8 cellular contexts compared by ENCODE assay signal in the genomic region with DNA sequence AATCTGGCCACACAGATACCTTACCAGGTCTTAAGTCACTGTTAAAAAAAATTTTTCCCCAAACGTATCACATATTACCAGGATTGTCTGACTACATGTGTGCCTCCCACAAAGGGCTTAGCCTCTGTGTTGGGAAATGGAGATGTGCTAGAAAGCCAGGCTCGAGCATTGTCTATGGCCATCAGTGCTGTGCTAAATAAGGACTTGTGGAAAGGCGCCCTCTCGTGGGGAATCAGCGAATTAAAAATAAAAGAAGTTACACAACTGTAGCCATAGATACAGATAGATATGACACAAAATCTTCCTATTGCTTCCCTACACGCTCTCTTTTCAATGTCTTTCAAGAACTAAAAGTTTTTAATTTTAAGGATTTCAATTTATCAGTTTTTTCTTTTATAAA. TPM values are rescaled to one million over a fixed set of nuclear protein-coding genes. Genes with fewer than 3 reads are reported as not detected.
DNase-seq lines count a peak whose midpoint lies in the region; ATAC-seq, FAIRE-seq and TF ChIP-seq lines count a peak whose summit lies in the region.

No MANE protein-coding gene starts in this region.

- H3K9me3 Mint-ChIP-seq in astrocyte (ENCODE audit: unreplicated experiment) (no peaks in the 10 kb centered on the region), immature natural killer cell (no peaks in the 10 kb centered on the region)

- FAIRE-seq in astrocyte (lab: Jason Lieb, UNC), result no peak

- H3K4me1 Mint-ChIP-seq in astrocyte (ENCODE audit: low read depth, unreplicated experiment) (no peaks in the 10 kb centered on the region), immature natural killer cell (peaks cover 29 to 35% of the 10 kb centered on the region in 2 donors)

- peak; percentile 83 for ATAC-seq in DND-41 (ENCODE audit: insufficient read depth, low read depth)
- no peak for ATAC-seq in GM19452 (IDR thresholded peaks at IDR 0.05; ENCODE audit: unreplicated experiment)

- H2AFZ ChIP-seq in DND-41 (ENCODE audit: low read depth, low read length) (no peak overlapping the region), Loucy (ENCODE audit: low read length) (no peak overlapping the region), astrocyte (ENCODE audit: low read depth, low read length) (no peak overlapping the region)

- H3K27me3 Mint-ChIP-seq in astrocyte (ENCODE audit: low read depth, unreplicated experiment) (peaks cover 2% of the 10 kb centered on the region), immature natural killer cell (ENCODE audit: low read depth in 3 of 3) (peaks cover 5 to 6% (median 6%) of the 10 kb centered on the region in 3 donors)

- no peak overlapping the region for H3K4me3 ChIP-seq in DND-41 (ENCODE audit: low read depth in 1 of 2, low read length in 2 of 2)
- H3K4me3 ChIP-seq in Loucy (ENCODE audit: low read length, poor library complexity, severe bottlenecking), result no peak overlapping the region
- no peak overlapping the region for H3K4me3 ChIP-seq in astrocyte (ENCODE audit: insufficient read depth, low read depth, low read length)

- DNase-seq in DND-41 (peak; percentile 53), SW 1271 (lab: John Stamatoyannopoulos, UW) (peak; percentile 16 to 71), astrocyte (ENCODE audit: low read depth) (peak; percentile 20), immature natural killer cell (peak; percentile 49 to 64 (median 57)), NCI-H345 (lab: John Stamatoyannopoulos, UW) (no peak)
- peak; percentile 45 for DNase-seq in stimulated activated CD4-positive, alpha-beta T cell treated with anti-CD3 and anti-CD28 coated beads, Interleukin-4, amount 100 ng/mL, for 1 hour

- peaks cover 4% of the 10 kb centered on the region; the same call in 1 of the 2 replicates for H3K4me1 ChIP-seq in DND-41 (ENCODE audit: insufficient read depth, low read length)
- H3K4me1 ChIP-seq in Loucy (ENCODE audit: insufficient read depth, low read length, poor library complexity, severe bottlenecking), result peaks cover 6% of the 10 kb centered on the region
- H3K4me1 ChIP-seq in astrocyte (ENCODE audit: insufficient read depth, low read length), result no peaks in the 10 kb centered on the region

- no peaks in the 10 kb centered on the region for H3K36me3 Mint-ChIP-seq in astrocyte (ENCODE audit: low read depth, unreplicated experiment)
- peaks cover 0 to 4% (median 0%) of the 10 kb centered on the region in 3 donors for H3K36me3 Mint-ChIP-seq in immature natural killer cell

- H3K9ac ChIP-seq in DND-41 (ENCODE audit: low read depth, low read length) (no peak overlapping the region), Loucy (ENCODE audit: low read depth, low read length, poor library complexity, severe bottlenecking) (no peak overlapping the region), astrocyte (ENCODE audit: low read length) (no peak overlapping the region)

- H3K4me2 ChIP-seq in DND-41 (ENCODE audit: insufficient read depth, low read length) (no peak overlapping the region), Loucy (ENCODE audit: low read depth, low read length, poor library complexity, severe bottlenecking) (no peak overlapping the region), astrocyte (ENCODE audit: low read length) (no peak overlapping the region)

- H3K4me3 Mint-ChIP-seq in astrocyte (ENCODE audit: unreplicated experiment) (no peak overlapping the region), immature natural killer cell (peak overlapping the region in 2 of 5 donors; percentile 9 to 65)

- TF ChIP-seq CTCF in DND-41 (IDR thresholded peaks at IDR 0.05; ENCODE audit: borderline replicate concordance, extremely low read depth, low read length, poor library complexity, severe bottlenecking) (peak; percentile 74), Loucy (conservative IDR thresholded peaks at IDR 0.05; ENCODE audit: low read length) (peak; percentile 67), astrocyte (IDR thresholded peaks at IDR 0.05; ENCODE audit: insufficient read depth, low read depth, low read length) (peak; percentile 54)

- H3K27ac ChIP-seq in DND-41 (ENCODE audit: low read length) (no peak overlapping the region), astrocyte (ENCODE audit: low read depth, low read length) (no peak overlapping the region)

- H3K27ac Mint-ChIP-seq in astrocyte (ENCODE audit: unreplicated experiment) (no peak overlapping the region), immature natural killer cell (peak overlapping the region in 4 of 6 donors; percentile 28 to 66 (median 44))

- H3K9me3 ChIP-seq in DND-41 (ENCODE audit: insufficient read depth, low read length, severe bottlenecking), result peaks cover 4% of the 10 kb centered on the region
- peaks cover 4% of the 10 kb centered on the region; the same call in 1 of the 2 replicates for H3K9me3 ChIP-seq in Loucy (ENCODE audit: insufficient read depth, low read depth, low read length)
- no peaks in the 10 kb centered on the region for H3K9me3 ChIP-seq in astrocyte (ENCODE audit: insufficient read depth, low read depth, low read length)

- H3K27me3 ChIP-seq in DND-41 (ENCODE audit: insufficient read depth, low read length, poor library complexity) (no peaks in the 10 kb centered on the region), Loucy (ENCODE audit: insufficient read depth, low read length, poor library complexity, severe bottlenecking) (peaks cover 6% of the 10 kb centered on the region), astrocyte (ENCODE audit: insufficient read depth, low read length) (no peaks in the 10 kb centered on the region)

- no peaks in the 10 kb centered on the region for H3K79me2 ChIP-seq in DND-41 (ENCODE audit: insufficient read depth, low read length)
- H3K79me2 ChIP-seq in Loucy (ENCODE audit: insufficient read depth, low read length), result no peaks in the 10 kb centered on the region
- no peaks in the 10 kb centered on the region for H3K79me2 ChIP-seq in astrocyte (ENCODE audit: insufficient read depth, low read length)

- H3K9me2 ChIP-seq in Loucy (replicated peaks; ENCODE audit: low read depth, low read length), result no peaks in the 10 kb centered on the region

- no peaks in the 10 kb centered on the region for H4K20me1 ChIP-seq in DND-41 (ENCODE audit: insufficient read depth, low read length)
- H4K20me1 ChIP-seq in Loucy (ENCODE audit: insufficient read depth, low read length, poor library complexity, severe bottlenecking), result no peaks in the 10 kb centered on the region
- no peaks in the 10 kb centered on the region for H4K20me1 ChIP-seq in astrocyte (ENCODE audit: insufficient read depth, low read length)

- no peaks in the 10 kb centered on the region for H3F3A ChIP-seq in Loucy (ENCODE audit: low read depth)

- H3K36me3 ChIP-seq in DND-41 (ENCODE audit: insufficient read depth, low read length), result no peaks in the 10 kb centered on the region
- H3K36me3 ChIP-seq in Loucy (ENCODE audit: insufficient read depth, low read length), result no peaks in the 10 kb centered on the region
- H3K36me3 ChIP-seq in astrocyte (ENCODE audit: insufficient read depth, low read length), result no peaks in the 10 kb centered on the region

RNA-seq across cellular contexts. Expression of a gene that starts 47.5 kb away (rescaled TPM):
- total RNA-seq in astrocyte, result not detected in 2 replicates
- not detected for polyA plus RNA-seq in immature natural killer cell

RNA-seq across cellular contexts. Expression of a gene that starts 49.1 kb away (rescaled TPM):
- not detected in 2 replicates for total RNA-seq in astrocyte
- not detected for polyA plus RNA-seq in immature natural killer cell

RNA-seq across cellular contexts. Expression of a gene that starts 52.7 kb away (rescaled TPM):
- not detected in 2 replicates for total RNA-seq in astrocyte
- not detected for polyA plus RNA-seq in immature natural killer cell
